8 cellular contexts compared by ENCODE assay signal in genomic region chr6:133921249-133921859, GRCh38. TPM values are rescaled to one million over a fixed set of nuclear protein-coding genes. Genes with fewer than 3 reads are reported as not detected.
DNase-seq lines count a peak whose midpoint lies in the region; ATAC-seq lines count a peak whose summit lies in the region.

No MANE protein-coding gene starts in this region.

- H3K27ac ChIP-seq in caudate nucleus (ENCODE audit: low read depth, low read length) = no peak overlapping the region

- DNase-seq in SIG-M5 treated with dmso at 0.1 percent for 504 hours (lab: John Stamatoyannopoulos, UW; ENCODE audit: unreplicated experiment) (peak; percentile 68), SIG-M5 (lab: John Stamatoyannopoulos, UW) (no peak), NCI-H2227 treated with DMSO at 0.1 percent for 48 hours (lab: John Stamatoyannopoulos, UW) (peak; percentile 37), caudate nucleus (lab: John Stamatoyannopoulos, UW) (peak in 57 of 61 donors; percentile 2 to 92 (median 50)), left lobe of liver (ENCODE audit: low spot score) (peak; percentile 56)
- peak; percentile 6 to 41 (median 16) for DNase-seq in activated CD4-positive, CD25-positive, alpha-beta regulatory T cell (lab: John Stamatoyannopoulos, UW)
- peak; percentile 68 to 70 for DNase-seq in stimulated activated CD4-positive, alpha-beta T cell treated with anti-CD3 and anti-CD28 coated beads, Interleukin-4, amount 100 ng/mL, for 48 hours (ENCODE audit: low read depth in 2 of 2)

- peak; percentile 62 for ATAC-seq in HG03175 (IDR thresholded peaks at IDR 0.05; ENCODE audit: unreplicated experiment)
- peak; percentile 72 for ATAC-seq in left lobe of liver

RNA-seq across cellular contexts. Expression of gene TBPL1, which starts 31.7 kb away (rescaled TPM):
- 8.4 TPM for total RNA-seq in left lobe of liver

RNA-seq across cellular contexts. Expression of gene TCF21, which starts 32.4 kb away (rescaled TPM):
- total RNA-seq in left lobe of liver = 0.78 TPM
